ENCODE assay signal across 1 cellular context in the genomic region with DNA sequence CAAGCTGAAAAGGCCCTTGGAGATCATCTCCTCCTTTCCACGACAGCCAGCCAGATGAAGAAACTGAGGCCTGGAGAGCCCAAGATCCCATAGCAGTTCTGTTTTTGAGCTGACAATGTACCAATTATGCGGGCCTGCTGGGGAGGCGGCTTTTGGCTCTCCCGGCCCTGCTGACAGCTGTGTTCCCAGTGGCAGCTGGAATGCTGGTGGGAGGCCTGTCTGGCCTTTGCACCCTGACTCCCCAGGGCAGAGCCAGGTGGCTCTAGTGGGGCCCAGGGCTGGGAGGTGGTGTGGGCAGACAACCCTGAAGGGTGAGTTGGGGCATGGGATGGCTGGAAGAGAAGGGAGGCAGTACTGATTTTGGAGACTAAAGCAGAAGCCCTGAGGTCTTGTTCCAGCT.
TF ChIP-seq lines count a peak whose summit lies in the region.

No MANE protein-coding gene starts in this region.

TF ChIP-seq in HepG2, 621 proteins besides CTCF, POLR2A, EP300 and RAD21 (continued from another document and continues in another):
- TF ChIP-seq, protein P1, sequence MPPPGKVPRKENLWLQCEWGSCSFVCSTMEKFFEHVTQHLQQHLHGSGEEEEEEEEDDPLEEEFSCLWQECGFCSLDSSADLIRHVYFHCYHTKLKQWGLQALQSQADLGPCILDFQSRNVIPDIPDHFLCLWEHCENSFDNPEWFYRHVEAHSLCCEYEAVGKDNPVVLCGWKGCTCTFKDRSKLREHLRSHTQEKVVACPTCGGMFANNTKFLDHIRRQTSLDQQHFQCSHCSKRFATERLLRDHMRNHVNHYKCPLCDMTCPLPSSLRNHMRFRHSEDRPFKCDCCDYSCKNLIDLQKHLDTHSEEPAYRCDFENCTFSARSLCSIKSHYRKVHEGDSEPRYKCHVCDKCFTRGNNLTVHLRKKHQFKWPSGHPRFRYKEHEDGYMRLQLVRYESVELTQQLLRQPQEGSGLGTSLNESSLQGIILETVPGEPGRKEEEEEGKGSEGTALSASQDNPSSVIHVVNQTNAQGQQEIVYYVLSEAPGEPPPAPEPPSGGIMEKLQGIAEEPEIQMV (CRISPR knock-in tag; IDR thresholded peaks at IDR 0.05; ENCODE audit: low read depth) = no peak
- TF ChIP-seq PREB (CRISPR knock-in tag; IDR thresholded peaks at IDR 0.05) (no peak), TBX2 (CRISPR knock-in tag; IDR thresholded peaks at IDR 0.05; ENCODE audit: borderline replicate concordance) (no peak), ZNF441 (CRISPR knock-in tag; IDR thresholded peaks at IDR 0.05; ENCODE audit: borderline replicate concordance) (no peak), SOX5 (CRISPR knock-in tag; IDR thresholded peaks at IDR 0.05; ENCODE audit: borderline replicate concordance) (peak; percentile 35; the same call in 1 of the 2 replicates), ZNF510 (CRISPR knock-in tag; IDR thresholded peaks at IDR 0.05; ENCODE audit: low read depth) (0 out of 2 replicates have a peak, but pooled peaks have one; percentile 25), LCORL (IDR thresholded peaks at IDR 0.05) (no peak), LCORL (CRISPR knock-in tag; IDR thresholded peaks at IDR 0.05) (0 out of 2 replicates have a peak, but pooled peaks have one; percentile 59), KAT7 (CRISPR knock-in tag; IDR thresholded peaks at IDR 0.05; ENCODE audit: borderline replicate concordance) (no peak), SALL1 (CRISPR knock-in tag; IDR thresholded peaks at IDR 0.05) (peak; percentile 62), GFI1 (CRISPR knock-in tag; IDR thresholded peaks at IDR 0.05; ENCODE audit: borderline replicate concordance) (no peak), SIN3B (IDR thresholded peaks at IDR 0.05; ENCODE audit: low read length) (no peak), ZSCAN29 (CRISPR knock-in tag; conservative IDR thresholded peaks at IDR 0.05) (peak; percentile 85), TBX3 (IDR thresholded peaks at IDR 0.05; ENCODE audit: borderline replicate concordance) (no peak), MTA1 (CRISPR knock-in tag; IDR thresholded peaks at IDR 0.05; ENCODE audit: borderline replicate concordance) (peak; percentile 61; the same call in 1 of the 2 replicates), SKIL (CRISPR knock-in tag; IDR thresholded peaks at IDR 0.05; ENCODE audit: borderline replicate concordance) (no peak), KIAA2018 (CRISPR knock-in tag; IDR thresholded peaks at IDR 0.05; ENCODE audit: borderline replicate concordance) (no peak), RXRB (CRISPR knock-in tag; IDR thresholded peaks at IDR 0.05; ENCODE audit: borderline replicate concordance) (peak; percentile 38; the same call in 1 of the 2 replicates), CAMTA2 (CRISPR knock-in tag; IDR thresholded peaks at IDR 0.05; ENCODE audit: borderline replicate concordance) (no peak), ZNF672 (CRISPR knock-in tag; IDR thresholded peaks at IDR 0.05) (no peak), HNRNPUL1 (IDR thresholded peaks at IDR 0.05; ENCODE audit: low read depth, low read length) (no peak), MED8 (CRISPR knock-in tag; IDR thresholded peaks at IDR 0.05; ENCODE audit: insufficient replicate concordance) (no peak), ZFY (CRISPR knock-in tag; IDR thresholded peaks at IDR 0.05) (peak; percentile 32; the same call in 1 of the 2 replicates), NRL (CRISPR knock-in tag; IDR thresholded peaks at IDR 0.05; ENCODE audit: borderline replicate concordance) (no peak), SP1 (IDR thresholded peaks at IDR 0.05) (no peak), SP1 (CRISPR knock-in tag; IDR thresholded peaks at IDR 0.05) (0 out of 2 replicates have a peak, but pooled peaks have one; percentile 16), TOPORS (CRISPR knock-in tag; IDR thresholded peaks at IDR 0.05) (no peak), ZNF562 (CRISPR knock-in tag; IDR thresholded peaks at IDR 0.05; ENCODE audit: borderline replicate concordance) (no peak), HNRNPL (IDR thresholded peaks at IDR 0.05; ENCODE audit: low read depth, low read length) (peak; percentile 96), ZNF33B (CRISPR knock-in tag; IDR thresholded peaks at IDR 0.05) (no peak), KDM2A (CRISPR knock-in tag; IDR thresholded peaks at IDR 0.05; ENCODE audit: borderline replicate concordance, low read depth) (no peak)
- TF ChIP-seq, protein P2, sequence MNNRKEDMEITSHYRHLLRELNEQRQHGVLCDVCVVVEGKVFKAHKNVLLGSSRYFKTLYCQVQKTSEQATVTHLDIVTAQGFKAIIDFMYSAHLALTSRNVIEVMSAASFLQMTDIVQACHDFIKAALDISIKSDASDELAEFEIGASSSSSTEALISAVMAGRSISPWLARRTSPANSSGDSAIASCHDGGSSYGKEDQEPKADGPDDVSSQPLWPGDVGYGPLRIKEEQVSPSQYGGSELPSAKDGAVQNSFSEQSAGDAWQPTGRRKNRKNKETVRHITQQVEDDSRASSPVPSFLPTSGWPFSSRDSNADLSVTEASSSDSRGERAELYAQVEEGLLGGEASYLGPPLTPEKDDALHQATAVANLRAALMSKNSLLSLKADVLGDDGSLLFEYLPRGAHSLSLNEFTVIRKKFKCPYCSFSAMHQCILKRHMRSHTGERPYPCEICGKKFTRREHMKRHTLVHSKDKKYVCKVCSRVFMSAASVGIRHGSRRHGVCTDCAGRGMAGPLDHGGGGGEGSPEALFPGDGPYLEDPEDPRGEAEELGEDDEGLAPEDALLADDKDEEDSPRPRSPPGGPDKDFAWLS (CRISPR knock-in tag; IDR thresholded peaks at IDR 0.05; ENCODE audit: borderline replicate concordance) = 0 out of 2 replicates have a peak, but pooled peaks have one; percentile 64
- TF ChIP-seq, protein P3, sequence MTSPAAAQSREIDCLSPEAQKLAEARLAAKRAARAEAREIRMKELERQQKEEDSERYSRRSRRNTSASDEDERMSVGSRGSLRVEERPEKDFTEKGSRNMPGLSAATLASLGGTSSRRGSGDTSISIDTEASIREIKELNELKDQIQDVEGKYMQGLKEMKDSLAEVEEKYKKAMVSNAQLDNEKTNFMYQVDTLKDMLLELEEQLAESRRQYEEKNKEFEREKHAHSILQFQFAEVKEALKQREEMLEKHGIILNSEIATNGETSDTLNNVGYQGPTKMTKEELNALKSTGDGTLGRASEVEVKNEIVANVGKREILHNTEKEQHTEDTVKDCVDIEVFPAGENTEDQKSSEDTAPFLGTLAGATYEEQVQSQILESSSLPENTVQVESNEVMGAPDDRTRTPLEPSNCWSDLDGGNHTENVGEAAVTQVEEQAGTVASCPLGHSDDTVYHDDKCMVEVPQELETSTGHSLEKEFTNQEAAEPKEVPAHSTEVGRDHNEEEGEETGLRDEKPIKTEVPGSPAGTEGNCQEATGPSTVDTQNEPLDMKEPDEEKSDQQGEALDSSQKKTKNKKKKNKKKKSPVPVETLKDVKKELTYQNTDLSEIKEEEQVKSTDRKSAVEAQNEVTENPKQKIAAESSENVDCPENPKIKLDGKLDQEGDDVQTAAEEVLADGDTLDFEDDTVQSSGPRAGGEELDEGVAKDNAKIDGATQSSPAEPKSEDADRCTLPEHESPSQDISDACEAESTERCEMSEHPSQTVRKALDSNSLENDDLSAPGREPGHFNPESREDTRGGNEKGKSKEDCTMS (CRISPR knock-in tag; conservative IDR thresholded peaks at IDR 0.05) = no peak
- TF ChIP-seq, protein P4, sequence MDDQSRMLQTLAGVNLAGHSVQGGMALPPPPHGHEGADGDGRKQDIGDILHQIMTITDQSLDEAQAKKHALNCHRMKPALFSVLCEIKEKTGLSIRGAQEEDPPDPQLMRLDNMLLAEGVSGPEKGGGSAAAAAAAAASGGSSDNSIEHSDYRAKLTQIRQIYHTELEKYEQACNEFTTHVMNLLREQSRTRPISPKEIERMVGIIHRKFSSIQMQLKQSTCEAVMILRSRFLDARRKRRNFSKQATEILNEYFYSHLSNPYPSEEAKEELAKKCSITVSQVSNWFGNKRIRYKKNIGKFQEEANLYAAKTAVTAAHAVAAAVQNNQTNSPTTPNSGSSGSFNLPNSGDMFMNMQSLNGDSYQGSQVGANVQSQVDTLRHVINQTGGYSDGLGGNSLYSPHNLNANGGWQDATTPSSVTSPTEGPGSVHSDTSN (CRISPR knock-in tag; IDR thresholded peaks at IDR 0.05; ENCODE audit: borderline replicate concordance) = no peak
